Comparison of ENCODE assay signal across 26 cellular contexts in the genomic region with DNA sequence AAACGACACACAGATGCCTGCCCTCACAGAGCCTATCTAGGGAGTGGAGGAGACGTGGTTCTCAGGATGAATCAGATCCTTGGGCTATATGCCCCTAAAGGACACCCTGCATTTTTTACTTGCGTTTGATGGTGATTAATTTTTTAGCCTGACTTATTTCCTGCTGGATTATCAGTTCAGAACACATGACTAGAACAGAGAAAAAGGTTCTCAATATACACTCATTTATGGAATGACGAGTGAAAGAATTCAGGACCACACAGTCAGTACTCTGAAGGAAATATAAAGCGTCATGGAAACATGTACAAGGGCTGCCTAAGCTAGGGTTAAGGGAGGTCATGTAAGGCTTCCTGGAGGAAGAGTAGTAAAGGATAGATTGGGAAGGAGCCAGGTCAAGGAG.
DNase-seq lines count a peak whose midpoint lies in the region; ATAC-seq and TF ChIP-seq lines count a peak whose summit lies in the region.
"Had no signal": no experiment of that assay in that cellular context is flagged by ENCODE, and none has a peak within 500 bp of the region (broad histone marks: within the 10 kb centered on the region; RNA-seq: fewer than 3 reads in every experiment).

No MANE protein-coding gene starts in this region.

- H3K9ac ChIP-seq in endodermal cell (ENCODE audit: extremely low read depth, low read length, poor library complexity, severe bottlenecking) = no peak overlapping the region

- no peak overlapping the region for H3K27ac ChIP-seq in right cardiac atrium (ENCODE audit: low read length)
- no peak overlapping the region for H3K27ac ChIP-seq in brain microvascular endothelial cell
- peak overlapping the region; percentile 84 for H3K27ac ChIP-seq in foreskin keratinocyte
- H3K27ac ChIP-seq in endodermal cell (ENCODE audit: low read depth, low read length) = no peak overlapping the region
- H3K27ac ChIP-seq: right atrium auricular region, stomach had no signal

- H3K27me3 ChIP-seq in right cardiac atrium (ENCODE audit: control insufficient read depth, insufficient read depth) (no peaks in the 10 kb centered on the region), brain microvascular endothelial cell (replicated peaks) (no peaks in the 10 kb centered on the region), foreskin keratinocyte (no peaks in the 10 kb centered on the region), endodermal cell (ENCODE audit: control insufficient read depth, insufficient read depth, low read length, poor library complexity, severe bottlenecking) (peaks cover 6% of the 10 kb centered on the region)
- H3K27me3 ChIP-seq: right atrium auricular region, stomach had no signal

- H3K9me3 Mint-ChIP-seq in type B pancreatic cell (peaks cover 6% of the 10 kb centered on the region), endodermal cell (no peaks in the 10 kb centered on the region)
- H3K9me3 Mint-ChIP-seq: activated T-cell treated with anti-CD3 and anti-CD28 coated beads, Interleukin-2, amount 50 U/mL, for 24 hours had no signal

- peak overlapping the region; percentile 19 for H3K4me3 Mint-ChIP-seq in type B pancreatic cell
- no peak overlapping the region for H3K4me3 Mint-ChIP-seq in endodermal cell
- H3K4me3 Mint-ChIP-seq: activated CD8-positive, alpha-beta T cell treated with anti-CD3 and anti-CD28 coated beads, Interleukin-2, amount 10 ng/mL, durations not matched to agents 7 days and 5 days; activated T-cell treated with anti-CD3 and anti-CD28 coated beads, Interleukin-2, amount 50 U/mL, for 24 hours; B cell; naive thymus-derived CD4-positive, alpha-beta T cell had no signal

- 59% methylated on average over 5 of the region's 5 CpGs for whole genome bisulfite sequencing in right cardiac atrium
- 92 to 93% methylated on average over 3 to 5 of the region's 5 CpGs for WGBS in endodermal cell (ENCODE audit: insufficient coverage in 1 of 2, insufficient read length in 1 of 2), 2 experiments

- H3K27ac Mint-ChIP-seq in type B pancreatic cell (peak overlapping the region; percentile 45), endodermal cell (no peak overlapping the region)
- H3K27ac Mint-ChIP-seq: activated CD8-positive, alpha-beta T cell treated with anti-CD3 and anti-CD28 coated beads, Interleukin-2, amount 10 ng/mL, durations not matched to agents 7 days and 5 days; activated T-cell treated with anti-CD3 and anti-CD28 coated beads, Interleukin-2, amount 50 U/mL, for 24 hours; B cell; naive thymus-derived CD4-positive, alpha-beta T cell had no signal

- intact Hi-C loops in right cardiac atrium (cut with DNase I) = no loop called here
- intact Hi-C loops in cardiac septum (cut with DNase I) = no loop called here

- no peaks in the 10 kb centered on the region for H3K4me1 ChIP-seq in right cardiac atrium (ENCODE audit: control insufficient read depth, insufficient read depth, low read length)
- peaks cover 40% of the 10 kb centered on the region for H3K4me1 ChIP-seq in foreskin keratinocyte
- H3K4me1 ChIP-seq in endodermal cell (ENCODE audit: control insufficient read depth, insufficient read depth, low read length) = no peaks in the 10 kb centered on the region
- H3K4me1 ChIP-seq: right atrium auricular region had no signal

- no peak for TF ChIP-seq CTCF in brain microvascular endothelial cell (IDR thresholded peaks at IDR 0.05; ENCODE audit: low read depth, low read length, missing control alignments)
- no peak for TF ChIP-seq CTCF in foreskin keratinocyte (conservative IDR thresholded peaks at IDR 0.05)
- TF ChIP-seq CTCF in type B pancreatic cell (conservative IDR thresholded peaks at IDR 0.05) = no peak
- no peak for TF ChIP-seq CTCF in endodermal cell (conservative IDR thresholded peaks at IDR 0.05)

- DNase-seq in right cardiac atrium (no peak), cardiac septum (ENCODE audit: low spot score) (no peak), brain microvascular endothelial cell (peak; percentile 14), foreskin keratinocyte (peak; percentile 82 to 97), type B pancreatic cell (ENCODE audit: extremely low spot score, unreplicated experiment) (no peak), DMS79 (lab: John Stamatoyannopoulos, UW) (no peak), NOMO-1 treated with dmso at 0.1 percent for 144 hours (lab: John Stamatoyannopoulos, UW; ENCODE audit: unreplicated experiment) (no peak), endodermal cell (no peak)
- DNase-seq: activated CD8-positive, alpha-beta T cell treated with anti-CD3 and anti-CD28 coated beads, Interleukin-2, amount 10 ng/mL, durations not matched to agents 7 days and 5 days; activated naive CD4-positive, alpha-beta T cell; activated T-cell treated with anti-CD3 and anti-CD28 coated beads, Interleukin-2, amount 50 U/mL, for 24 hours; amniotic stem cell; glutamatergic neuron; left cardiac atrium; mesendoderm; MV-4-11; naive thymus-derived CD4-positive, alpha-beta T cell; NCI-H187; NCI-H748 treated with DMSO at 0.1 percent for 48 hours; stomach; trophoblast cell had no signal

- H3K4me1 Mint-ChIP-seq in type B pancreatic cell (ENCODE audit: unreplicated experiment) (peaks cover 11% of the 10 kb centered on the region), endodermal cell (peaks cover 5% of the 10 kb centered on the region)
- H3K4me1 Mint-ChIP-seq: B cell; naive thymus-derived CD4-positive, alpha-beta T cell had no signal

- in situ Hi-C loops in brain microvascular endothelial cell (cut with HindIII; ENCODE audit: low pct_ligation_motif_present, low sequenced_read_pairs) = no loop called here

- H3K4me3 ChIP-seq in right cardiac atrium (ENCODE audit: low read length) = no peak overlapping the region
- H3K4me3 ChIP-seq in brain microvascular endothelial cell (ENCODE audit: low read depth, low read length) = no peak overlapping the region
- H3K4me3 ChIP-seq in endodermal cell (ENCODE audit: low read length) = no peak overlapping the region
- H3K4me3 ChIP-seq: right atrium auricular region, stomach had no signal

- no peaks in the 10 kb centered on the region for H3K36me3 Mint-ChIP-seq in type B pancreatic cell
- no peaks in the 10 kb centered on the region for H3K36me3 Mint-ChIP-seq in endodermal cell (ENCODE audit: low read depth)
- H3K36me3 Mint-ChIP-seq: naive thymus-derived CD4-positive, alpha-beta T cell had no signal

- ATAC-seq in right cardiac atrium (peak; percentile 68 to 85), foreskin keratinocyte (peak; percentile 29)
- ATAC-seq: activated CD4-positive, CD25-positive, alpha-beta regulatory T cell treated with anti-CD3 and anti-CD28 coated beads, Interleukin-2, amount 50 U/mL, for 24 hours; activated CD8-positive, alpha-beta T cell treated with anti-CD3 and anti-CD28 coated beads, Interleukin-2, amount 10 ng/mL, durations not matched to agents 7 days and 5 days; esophagus mucosa; naive thymus-derived CD4-positive, alpha-beta T cell; Right ventricle myocardium inferior had no signal

- H3K36me3 ChIP-seq in brain microvascular endothelial cell (replicated peaks) (no peaks in the 10 kb centered on the region), endodermal cell (ENCODE audit: control insufficient read depth, insufficient read depth, low read length) (no peaks in the 10 kb centered on the region)
- H3K36me3 ChIP-seq: right atrium auricular region, stomach had no signal

- H3K9me3 ChIP-seq in right cardiac atrium (ENCODE audit: control insufficient read depth, low read length) = no peaks in the 10 kb centered on the region
- H3K9me3 ChIP-seq in endodermal cell (ENCODE audit: control insufficient read depth, low read length) = no peaks in the 10 kb centered on the region
- H3K9me3 ChIP-seq: right atrium auricular region, stomach had no signal

- H3K27me3 Mint-ChIP-seq in type B pancreatic cell (peaks cover 21% of the 10 kb centered on the region), endodermal cell (ENCODE audit: insufficient read depth) (peaks cover 5% of the 10 kb centered on the region)

Comparison
In these comparisons a context has a peak if more than half of its experiments do, and no peak if none do; other contexts are left out.
1. DNase-seq: peak in brain microvascular endothelial cell (single experiment) and foreskin keratinocyte (2 of 2); none in right cardiac atrium (0 of 3), cardiac septum (single experiment), type B pancreatic cell (single experiment), DMS79 (single experiment), NOMO-1 treated with dmso at 0.1 percent for 144 hours (single experiment) and endodermal cell (single experiment).